Comparison of ENCODE assay signal across 6 cellular contexts in genomic region chr11:1877211-1878133, GRCh38. TPM values are rescaled to one million over a fixed set of nuclear protein-coding genes. Genes with fewer than 3 reads are reported as not detected.
A peak's percentile ranks its signal among the peaks of the same experiment; 100 is the strongest.
DNase-seq lines count a peak whose midpoint lies in the region; ATAC-seq and TF ChIP-seq lines count a peak whose summit lies in the region.

No MANE protein-coding gene starts in this region.

- no peaks in the 10 kb centered on the region for H4K20me1 ChIP-seq in osteoblast (ENCODE audit: insufficient read depth, low read length)

- no peak overlapping the region for H3K4me2 ChIP-seq in osteoblast (ENCODE audit: insufficient read depth, low read length)

- H3K27ac ChIP-seq in osteoblast (ENCODE audit: low read depth, low read length) = no peak overlapping the region

- DNase-seq in HCEC 1CT (peak; percentile 37), brain pericyte (ENCODE audit: low read depth, low spot score) (peak; percentile 67), osteoblast (ENCODE audit: insufficient read length, low spot score, missing footprints) (peak; percentile 85), NCI-H774 (lab: John Stamatoyannopoulos, UW) (no peak)
- no peak for DNase-seq in stimulated activated CD4-positive, alpha-beta T cell treated with anti-CD3 and anti-CD28 coated beads, Interleukin-4, amount 100 ng/mL, for 1 hour

- no peak overlapping the region for H2AFZ ChIP-seq in osteoblast (ENCODE audit: low read length)

- no peak for ATAC-seq in GM18870 (IDR thresholded peaks at IDR 0.05; ENCODE audit: unreplicated experiment)

- no peak overlapping the region for H3K4me3 ChIP-seq in osteoblast (ENCODE audit: insufficient read depth, low read length)

- no peaks in the 10 kb centered on the region for H3K79me2 ChIP-seq in osteoblast (ENCODE audit: insufficient read depth, low read length)

- no peak for TF ChIP-seq CTCF in osteoblast (IDR thresholded peaks at IDR 0.05; ENCODE audit: extremely low read depth, low read depth, low read length)

- no peaks in the 10 kb centered on the region for H3K27me3 ChIP-seq in osteoblast (ENCODE audit: insufficient read depth, low read length)

- no peaks in the 10 kb centered on the region for H3K9me3 ChIP-seq in osteoblast (ENCODE audit: low read depth, low read length)

- peaks cover 15% of the 10 kb centered on the region for H3K4me1 ChIP-seq in osteoblast (ENCODE audit: insufficient read depth, low read length)

- no peaks in the 10 kb centered on the region for H3K36me3 ChIP-seq in osteoblast (ENCODE audit: insufficient read depth, low read length)

RNA-seq across cellular contexts. Expression of gene PRR33, which starts 14.2 kb away (rescaled TPM):
- not detected in 2 replicates for total RNA-seq in osteoblast

RNA-seq across cellular contexts. Expression of gene LSP1, which starts 24.6 kb away (rescaled TPM):
- total RNA-seq in osteoblast = 41.0 and 54.6 TPM in 2 replicates

RNA-seq across cellular contexts. Expression of gene TNNI2, which starts 38.7 kb away (rescaled TPM):
- not detected in 2 replicates for total RNA-seq in osteoblast

RNA-seq across cellular contexts. Expression of gene TNNT3, which starts 42.0 kb away (rescaled TPM):
- total RNA-seq in osteoblast = not detected in 2 replicates

RNA-seq across cellular contexts. Expression of gene SYT8, which starts 42.7 kb away (rescaled TPM):
- total RNA-seq in osteoblast = 0.36 and 0.59 TPM in 2 replicates

Comparison
In these comparisons a context has a peak if more than half of its experiments do, and no peak if none do; other contexts are left out.
1. DNase-seq: peak in HCEC 1CT (single experiment), brain pericyte (single experiment) and osteoblast (single experiment); none in NCI-H774 (single experiment) and stimulated activated CD4-positive, alpha-beta T cell treated with anti-CD3 and anti-CD28 coated beads, Interleukin-4, amount 100 ng/mL, for 1 hour (single experiment).